ENCODE assay signal across 29 cellular contexts in genomic region chr15:22893081-22893480, GRCh38.
"Had no signal": no experiment of that assay in that cellular context is flagged by ENCODE, and none has a peak within 500 bp of the region (broad histone marks: within the 10 kb centered on the region; RNA-seq: fewer than 3 reads in every experiment).

No MANE protein-coding gene starts in this region.

- DNase-seq: activated CD4-positive, alpha-beta T cell treated with anti-CD3 and anti-CD28 coated beads for 48 hours; activated CD4-positive, alpha-beta T cell treated with anti-CD3 and anti-CD28 coated beads, Interleukin-2, amount 50 U/mL, for 4 hours; activated CD4-positive, CD25-positive, alpha-beta regulatory T cell treated with anti-CD3 and anti-CD28 coated beads, Interleukin-2, amount 50 U/mL, for 72 hours; activated CD8-positive, alpha-beta memory T cell treated with anti-CD3 and anti-CD28 coated beads, Interleukin-2, amount 50 U/mL, for 48 hours; activated CD8-positive, alpha-beta T cell treated with anti-CD3 and anti-CD28 coated beads, Interleukin-2, amount 10 ng/mL, durations not matched to agents 7 days and 5 days; activated naive CD4-positive, alpha-beta T cell treated with anti-CD3 and anti-CD28 coated beads, Interleukin-2, amount 50 U/mL, for 16 hours; activated naive CD8-positive, alpha-beta T cell treated with anti-CD3 and anti-CD28 coated beads, Interleukin-2, amount 10 ng/mL, durations not matched to agents 7 days and 5 days; activated T-cell treated with anti-CD3 and anti-CD28 coated beads, Interleukin-2, amount 50 U/mL, for 1 hour; adrenal gland; anterior cingulate cortex; central memory CD4-positive, alpha-beta T cell; Kasumi-1; KBM-7; NCI-H1048; NCI-H1417 treated with DMSO at 0.1 percent for 48 hours; NCI-H1694; NCI-H2029; NCI-H2107; NCI-H345; NCI-H510A treated with DMSO at 0.1 percent for 48 hours; NCI-H69; NK-92 treated with Interleukin-12 subunit alpha and Interleukin-12 subunit beta, amount 100 ng/mL, for 24 hours; OCI-M1; RPMI8226; SHP77 treated with DMSO at 0.1 percent for 48 hours; T-helper 9 cell had no signal

- H3K4me1 ChIP-seq: adrenal gland had no signal

- H3K4me1 Mint-ChIP-seq: WTC11 had no signal

- H3K36me3 Mint-ChIP-seq: activated naive CD8-positive, alpha-beta T cell treated with anti-CD3 and anti-CD28 coated beads, Interleukin-2, amount 10 ng/mL, durations not matched to agents 7 days and 5 days had no signal

- ATAC-seq: activated CD8-positive, alpha-beta T cell treated with anti-CD3 and anti-CD28 coated beads, Interleukin-2, amount 10 ng/mL, durations not matched to agents 7 days and 5 days; Panc1; WTC11 had no signal

- H3K27ac Mint-ChIP-seq: activated CD8-positive, alpha-beta T cell treated with anti-CD3 and anti-CD28 coated beads, Interleukin-2, amount 10 ng/mL, durations not matched to agents 7 days and 5 days; activated naive CD8-positive, alpha-beta T cell treated with anti-CD3 and anti-CD28 coated beads, Interleukin-2, amount 10 ng/mL, durations not matched to agents 7 days and 5 days; T-helper 1 cell treated with Interleukin-12 subunit alpha and Interleukin-12 subunit beta and Interleukin-4 antibody, amounts not matched to agents 30 μg/mL and 1 μg/mL, for 36 hours; WTC11 had no signal

- H3K27me3 ChIP-seq: adrenal gland had no signal

- H3K9me3 Mint-ChIP-seq: activated naive CD8-positive, alpha-beta T cell treated with anti-CD3 and anti-CD28 coated beads, Interleukin-2, amount 10 ng/mL, durations not matched to agents 7 days and 5 days; T-helper 1 cell treated with Interleukin-12 subunit alpha and Interleukin-12 subunit beta and Interleukin-4 antibody, amounts not matched to agents 30 μg/mL and 1 μg/mL, for 36 hours; WTC11 had no signal

- H3K9me3 ChIP-seq: adrenal gland had no signal

- H3K4me3 ChIP-seq: adrenal gland had no signal

- H3K4me3 Mint-ChIP-seq: activated CD8-positive, alpha-beta T cell treated with anti-CD3 and anti-CD28 coated beads, Interleukin-2, amount 10 ng/mL, durations not matched to agents 7 days and 5 days; activated naive CD8-positive, alpha-beta T cell treated with anti-CD3 and anti-CD28 coated beads, Interleukin-2, amount 10 ng/mL, durations not matched to agents 7 days and 5 days; T-helper 1 cell treated with Interleukin-12 subunit alpha and Interleukin-12 subunit beta and Interleukin-4 antibody, amounts not matched to agents 30 μg/mL and 1 μg/mL, for 36 hours; WTC11 had no signal

- H3K27ac ChIP-seq: adrenal gland had no signal

- H3K27me3 Mint-ChIP-seq: activated naive CD8-positive, alpha-beta T cell treated with anti-CD3 and anti-CD28 coated beads, Interleukin-2, amount 10 ng/mL, durations not matched to agents 7 days and 5 days had no signal
